18 cellular contexts compared by ENCODE assay signal in the genomic region with DNA sequence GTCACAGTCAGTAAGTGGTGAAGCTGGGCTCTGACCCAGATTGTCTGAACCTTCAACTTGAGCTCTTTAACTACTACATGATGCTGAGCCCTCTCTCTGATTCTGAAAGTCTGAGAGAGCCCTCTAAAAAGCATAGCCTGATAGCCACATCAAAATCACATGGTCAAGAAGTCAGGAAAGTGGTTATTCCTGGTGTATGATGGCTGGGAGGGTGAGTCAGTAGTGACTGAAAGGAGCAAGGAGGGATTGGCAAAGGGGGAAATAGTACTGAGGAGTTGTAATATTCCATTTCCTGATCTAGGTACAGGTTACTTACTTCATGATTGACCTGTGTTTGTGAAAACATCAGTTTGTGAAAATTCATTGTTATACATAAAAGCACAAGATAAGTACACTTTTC.
DNase-seq lines count a peak whose midpoint lies in the region; ATAC-seq and TF ChIP-seq lines count a peak whose summit lies in the region.
"Had no signal": no experiment of that assay in that cellular context is flagged by ENCODE, and none has a peak within 500 bp of the region (broad histone marks: within the 10 kb centered on the region; RNA-seq: fewer than 3 reads in every experiment).

No MANE protein-coding gene starts in this region.

- peak; percentile 48 for DNase-seq in GM03348 (ENCODE audit: low spot score)
- peak; percentile 31 for DNase-seq in fibroblast of pulmonary artery (ENCODE audit: low read depth)
- no peak for DNase-seq in psoas muscle
- no peak for DNase-seq in mesothelial cell of epicardium (ENCODE audit: low spot score in 2 of 2, unreplicated experiment in 2 of 2)
- no peak for DNase-seq in omental fat pad (ENCODE audit: low spot score)
- no peak for DNase-seq in naive thymus-derived CD8-positive, alpha-beta T cell
- DNase-seq: activated CD4-positive, alpha-beta T cell treated with anti-CD3 and anti-CD28 coated beads for 48 hours; activated naive CD4-positive, alpha-beta T cell treated with anti-CD3 and anti-CD28 coated beads, Interleukin-2, amount 50 U/mL, for 16 hours; DMS 273 treated with DMSO at 0.1 percent for 48 hours; effector memory CD8-positive, alpha-beta T cell; NCI-H1105 treated with DMSO at 0.1 percent for 48 hours; SJCRH30; spleen; stimulated activated naive CD8-positive, alpha-beta T cell treated with anti-CD3 and anti-CD28 coated beads, Interleukin-15, Interleukin-2, amounts not matched to agents 100 U/mL and 50 U/mL, for 24 hours had no signal

- H3K9me3 Mint-ChIP-seq in mesothelial cell of epicardium: no peaks in the 10 kb centered on the region
- H3K9me3 Mint-ChIP-seq in naive thymus-derived CD8-positive, alpha-beta T cell: no peaks in the 10 kb centered on the region
- H3K9me3 Mint-ChIP-seq: effector memory CD8-positive, alpha-beta T cell had no signal

- peaks cover 36% of the 10 kb centered on the region for H3K4me1 Mint-ChIP-seq in mesothelial cell of epicardium
- H3K4me1 Mint-ChIP-seq in naive thymus-derived CD8-positive, alpha-beta T cell: peaks cover 0 to 3% (median 1%) of the 10 kb centered on the region in 4 donors

- H3K27ac ChIP-seq in psoas muscle: peak overlapping the region; percentile 58
- H3K27ac ChIP-seq: parathyroid adenoma, SJCRH30, spleen, vagina had no signal

- H3K27ac Mint-ChIP-seq in mesothelial cell of epicardium: no peak overlapping the region
- no peak overlapping the region for H3K27ac Mint-ChIP-seq in naive thymus-derived CD8-positive, alpha-beta T cell
- H3K27ac Mint-ChIP-seq: effector memory CD8-positive, alpha-beta T cell had no signal

- H3K36me3 ChIP-seq in psoas muscle (ENCODE audit: insufficient read depth in 1 of 2, low read depth in 1 of 2): peaks cover 0 to 5% of the 10 kb centered on the region in 2 donors
- H3K36me3 ChIP-seq: SJCRH30, vagina had no signal

- H3K27me3 ChIP-seq in psoas muscle (ENCODE audit: insufficient read depth in 3 of 3, low read length in 2 of 3): no peaks in the 10 kb centered on the region
- H3K27me3 ChIP-seq: SJCRH30, spleen, vagina had no signal

- POLR2A ChIA-PET in naive thymus-derived CD8-positive, alpha-beta T cell (lab: Charles Lee): interaction anchor here (0.6 kb wide), 1 partner anchor 495 kb away, joined by 5 read pairs; no protein-coding TSS in a partner anchor

- no peaks in the 10 kb centered on the region for H3K36me3 Mint-ChIP-seq in mesothelial cell of epicardium
- H3K36me3 Mint-ChIP-seq in naive thymus-derived CD8-positive, alpha-beta T cell: peaks cover 0 to 8% (median 7%) of the 10 kb centered on the region in 3 donors

- no peaks in the 10 kb centered on the region for H3K9me3 ChIP-seq in psoas muscle
- H3K9me3 ChIP-seq: SJCRH30, spleen, vagina had no signal

- TF ChIP-seq CTCF in fibroblast of pulmonary artery (IDR thresholded peaks at IDR 0.05; ENCODE audit: low read length, missing control alignments) (no peak), psoas muscle (IDR thresholded peaks at IDR 0.05) (no peak), mesothelial cell of epicardium (IDR thresholded peaks at IDR 0.05; ENCODE audit: unreplicated experiment) (no peak), omental fat pad (IDR thresholded peaks at IDR 0.05) (no peak)

- H3K4me3 ChIP-seq in fibroblast of pulmonary artery (replicated peaks; ENCODE audit: low read depth, low read length) (no peak overlapping the region), psoas muscle (no peak overlapping the region)
- H3K4me3 ChIP-seq: SJCRH30, spleen, vagina had no signal

- peaks cover 25% of the 10 kb centered on the region for H3K4me1 ChIP-seq in psoas muscle
- H3K4me1 ChIP-seq: parathyroid adenoma, spleen had no signal

- ATAC-seq in SK-N-SH treated with all-trans-retinoic acid at 6 μM for 48 hours: peak; percentile 42; the same call in 1 of the 3 replicates
- ATAC-seq in psoas muscle: peak; percentile 73 to 89 (median 81)
- no peak for ATAC-seq in GM18868 (IDR thresholded peaks at IDR 0.05; ENCODE audit: unreplicated experiment)
- no peak for ATAC-seq in omental fat pad (ENCODE audit: low FRiP score)
- no peak for ATAC-seq in naive thymus-derived CD8-positive, alpha-beta T cell
- ATAC-seq: effector memory CD8-positive, alpha-beta T cell; stimulated activated naive CD8-positive, alpha-beta T cell treated with anti-CD3 and anti-CD28 coated beads, Interleukin-15, Interleukin-2, amounts not matched to agents 100 U/mL and 50 U/mL, for 24 hours had no signal

- no peak overlapping the region for H3K4me3 Mint-ChIP-seq in mesothelial cell of epicardium
- no peak overlapping the region for H3K4me3 Mint-ChIP-seq in naive thymus-derived CD8-positive, alpha-beta T cell
- H3K4me3 Mint-ChIP-seq: effector memory CD8-positive, alpha-beta T cell had no signal

- intact Hi-C loops in psoas muscle (cut with DNase I): no loop called here

- H3K27me3 Mint-ChIP-seq in mesothelial cell of epicardium (ENCODE audit: low read depth): no peaks in the 10 kb centered on the region
- no peaks in the 10 kb centered on the region for H3K27me3 Mint-ChIP-seq in naive thymus-derived CD8-positive, alpha-beta T cell
- H3K27me3 Mint-ChIP-seq: effector memory CD8-positive, alpha-beta T cell had no signal

TF ChIP-seq in SK-N-SH treated with all-trans-retinoic acid at 6 μM for 48 hours, 23 proteins besides CTCF, POLR2A, EP300 and RAD21:
- no peak for TF ChIP-seq ZNF8 (CRISPR knock-in tag; IDR thresholded peaks at IDR 0.05)
- TF ChIP-seq SNAI2 (CRISPR knock-in tag; IDR thresholded peaks at IDR 0.05): no peak
- no peak for TF ChIP-seq ESRRG (CRISPR knock-in tag; IDR thresholded peaks at IDR 0.05)
- TF ChIP-seq ZC3H10 (CRISPR knock-in tag; IDR thresholded peaks at IDR 0.05): no peak
- no peak for TF ChIP-seq ZFP30 (CRISPR knock-in tag; IDR thresholded peaks at IDR 0.05)
- TF ChIP-seq ZNF70 (CRISPR knock-in tag; IDR thresholded peaks at IDR 0.05): no peak
- no peak for TF ChIP-seq ARNTL (CRISPR knock-in tag; IDR thresholded peaks at IDR 0.05; ENCODE audit: borderline replicate concordance, low read depth)
- TF ChIP-seq, protein P1, sequence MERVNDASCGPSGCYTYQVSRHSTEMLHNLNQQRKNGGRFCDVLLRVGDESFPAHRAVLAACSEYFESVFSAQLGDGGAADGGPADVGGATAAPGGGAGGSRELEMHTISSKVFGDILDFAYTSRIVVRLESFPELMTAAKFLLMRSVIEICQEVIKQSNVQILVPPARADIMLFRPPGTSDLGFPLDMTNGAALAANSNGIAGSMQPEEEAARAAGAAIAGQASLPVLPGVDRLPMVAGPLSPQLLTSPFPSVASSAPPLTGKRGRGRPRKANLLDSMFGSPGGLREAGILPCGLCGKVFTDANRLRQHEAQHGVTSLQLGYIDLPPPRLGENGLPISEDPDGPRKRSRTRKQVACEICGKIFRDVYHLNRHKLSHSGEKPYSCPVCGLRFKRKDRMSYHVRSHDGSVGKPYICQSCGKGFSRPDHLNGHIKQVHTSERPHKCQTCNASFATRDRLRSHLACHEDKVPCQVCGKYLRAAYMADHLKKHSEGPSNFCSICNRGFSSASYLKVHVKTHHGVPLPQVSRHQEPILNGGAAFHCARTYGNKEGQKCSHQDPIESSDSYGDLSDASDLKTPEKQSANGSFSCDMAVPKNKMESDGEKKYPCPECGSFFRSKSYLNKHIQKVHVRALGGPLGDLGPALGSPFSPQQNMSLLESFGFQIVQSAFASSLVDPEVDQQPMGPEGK (CRISPR knock-in tag; IDR thresholded peaks at IDR 0.05; ENCODE audit: borderline replicate concordance): no peak
- TF ChIP-seq, protein P2, sequence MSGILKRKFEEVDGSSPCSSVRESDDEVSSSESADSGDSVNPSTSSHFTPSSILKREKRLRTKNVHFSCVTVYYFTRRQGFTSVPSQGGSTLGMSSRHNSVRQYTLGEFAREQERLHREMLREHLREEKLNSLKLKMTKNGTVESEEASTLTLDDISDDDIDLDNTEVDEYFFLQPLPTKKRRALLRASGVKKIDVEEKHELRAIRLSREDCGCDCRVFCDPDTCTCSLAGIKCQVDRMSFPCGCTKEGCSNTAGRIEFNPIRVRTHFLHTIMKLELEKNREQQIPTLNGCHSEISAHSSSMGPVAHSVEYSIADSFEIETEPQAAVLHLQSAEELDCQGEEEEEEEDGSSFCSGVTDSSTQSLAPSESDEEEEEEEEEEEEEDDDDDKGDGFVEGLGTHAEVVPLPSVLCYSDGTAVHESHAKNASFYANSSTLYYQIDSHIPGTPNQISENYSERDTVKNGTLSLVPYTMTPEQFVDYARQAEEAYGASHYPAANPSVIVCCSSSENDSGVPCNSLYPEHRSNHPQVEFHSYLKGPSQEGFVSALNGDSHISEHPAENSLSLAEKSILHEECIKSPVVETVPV (CRISPR knock-in tag; IDR thresholded peaks at IDR 0.05): no peak
- TF ChIP-seq GLIS3 (CRISPR knock-in tag; IDR thresholded peaks at IDR 0.05): no peak
- TF ChIP-seq ISL1 (CRISPR knock-in tag; IDR thresholded peaks at IDR 0.05): no peak
- no peak for TF ChIP-seq TCF4 (CRISPR knock-in tag; IDR thresholded peaks at IDR 0.05; ENCODE audit: borderline replicate concordance)
- TF ChIP-seq OSR1 (CRISPR knock-in tag; IDR thresholded peaks at IDR 0.05): no peak
- TF ChIP-seq RARB (CRISPR knock-in tag; IDR thresholded peaks at IDR 0.05): no peak

Comparison
In these comparisons a context has a peak if more than half of its experiments do, and no peak if none do; other contexts are left out.
1. DNase-seq: peak in GM03348 (single experiment) and fibroblast of pulmonary artery (single experiment); none in psoas muscle (0 of 2), mesothelial cell of epicardium (0 of 2), omental fat pad (single experiment) and naive thymus-derived CD8-positive, alpha-beta T cell (0 of 10).
2. ATAC-seq: peak in SK-N-SH treated with all-trans-retinoic acid at 6 μM for 48 hours (single experiment) and psoas muscle (4 of 4); none in GM18868 (single experiment), omental fat pad (single experiment) and naive thymus-derived CD8-positive, alpha-beta T cell (0 of 2).